In genomic region chr5:66520854-66521253, GRCh38 we compare ENCODE assay signal across 1 cellular context.
A peak's percentile ranks its signal among the peaks of the same experiment; 100 is the strongest.
TF ChIP-seq lines count a peak whose summit lies in the region.

No MANE protein-coding gene starts in this region.

TF ChIP-seq in HEK293, 187 proteins besides CTCF, POLR2A, EP300 and RAD21 (continued from another document):
- TF ChIP-seq ZNF610 (tag by site-specific recombination; IDR thresholded peaks at IDR 0.05; ENCODE audit: borderline replicate concordance): peak; percentile 31; the same call in 1 of the 2 replicates
- TF ChIP-seq BCL6B (tag by site-specific recombination; IDR thresholded peaks at IDR 0.05): no peak
